Comparison of ENCODE assay signal across 12 cellular contexts in genomic region chr9:71764438-71764837, GRCh38. TPM values are rescaled to one million over a fixed set of nuclear protein-coding genes. Genes with fewer than 3 reads are reported as not detected.
DNase-seq lines count a peak whose midpoint lies in the region; ATAC-seq and TF ChIP-seq lines count a peak whose summit lies in the region.
"Had no signal": no experiment of that assay in that cellular context is flagged by ENCODE, and none has a peak within 500 bp of the region (broad histone marks: within the 10 kb centered on the region; RNA-seq: fewer than 3 reads in every experiment).

No MANE protein-coding gene starts in this region.

- peak overlapping the region; percentile 73 for H3K27ac Mint-ChIP-seq in activated CD4-positive, alpha-beta T cell treated with anti-CD3 and anti-CD28 coated beads, Interleukin-2, amount 10 ng/mL, durations not matched to agents 24 days and 14 days
- H3K27ac Mint-ChIP-seq in activated T-helper 1 cell treated with anti-CD3 and anti-CD28 coated beads, Interleukin-12 subunit alpha, Interleukin-12 subunit beta, Interleukin-2, Interleukin-4 antibody, amounts not matched to agents 30 ng/mL and 10 ng/mL and 1 ng/mL, durations not matched to agents 14 hours and 24 hours and 36 hours, result peak overlapping the region; percentile 45
- peak overlapping the region; percentile 6 for H3K27ac Mint-ChIP-seq in stimulated activated naive B cell treated with anti-CD40 and anti-IgM and Interleukin-4, amounts not matched to agents 10 μg/mL and 1 μg/mL and 100 μg/mL, for 72 hours

- no peaks in the 10 kb centered on the region for H3K27me3 Mint-ChIP-seq in activated CD4-positive, alpha-beta T cell treated with anti-CD3 and anti-CD28 coated beads, Interleukin-2, amount 10 ng/mL, durations not matched to agents 24 days and 14 days
- no peaks in the 10 kb centered on the region for H3K27me3 Mint-ChIP-seq in activated T-helper 1 cell treated with anti-CD3 and anti-CD28 coated beads, Interleukin-12 subunit alpha, Interleukin-12 subunit beta, Interleukin-2, Interleukin-4 antibody, amounts not matched to agents 30 ng/mL and 10 ng/mL and 1 ng/mL, durations not matched to agents 14 hours and 24 hours and 36 hours (ENCODE audit: insufficient read depth)
- no peaks in the 10 kb centered on the region for H3K27me3 Mint-ChIP-seq in stimulated activated naive B cell treated with anti-CD40 and anti-IgM and Interleukin-4, amounts not matched to agents 10 μg/mL and 1 μg/mL and 100 μg/mL, for 72 hours

- H3K9me3 ChIP-seq in left lung (no peaks in the 10 kb centered on the region), mucosa of descending colon (no peaks in the 10 kb centered on the region), BE2C (no peaks in the 10 kb centered on the region)
- H3K9me3 ChIP-seq: uterus had no signal

- intact Hi-C loops in activated CD4-positive, alpha-beta T cell treated with anti-CD3 and anti-CD28 coated beads, Interleukin-2, amount 10 ng/mL, durations not matched to agents 24 days and 14 days (cut with micrococcal nuclease), result loop anchor here (10.0 kb wide), 2 partner anchors 50 to 1390 kb away; partner anchors contain the start of gene ANXA1
- intact Hi-C loops in activated T-helper 1 cell treated with anti-CD3 and anti-CD28 coated beads, Interleukin-12 subunit alpha, Interleukin-12 subunit beta, Interleukin-2, Interleukin-4 antibody, amounts not matched to agents 30 ng/mL and 10 ng/mL and 1 ng/mL, durations not matched to agents 14 hours and 24 hours and 36 hours (cut with micrococcal nuclease), result loop anchor here (10.0 kb wide), 2 partner anchors 320 to 1390 kb away; partner anchors contain the start of gene ANXA1
- intact Hi-C loops in left lung (cut with DNase I) (no loop called here), mucosa of descending colon (cut with DNase I, micrococcal nuclease) (loop anchor here in 1 of 2 donors (10.0 kb wide), 1 partner anchor 160 kb away; no protein-coding TSS in a partner anchor)

- H3K36me3 ChIP-seq in left lung (no peaks in the 10 kb centered on the region), mucosa of descending colon (ENCODE audit: low read depth) (no peaks in the 10 kb centered on the region), BE2C (no peaks in the 10 kb centered on the region)
- H3K36me3 ChIP-seq: cardiac muscle cell, uterus had no signal

- peaks cover 36 to 82% of the 10 kb centered on the region in 2 donors for H3K4me1 ChIP-seq in left lung
- peaks cover 54% of the 10 kb centered on the region for H3K4me1 ChIP-seq in mucosa of descending colon (ENCODE audit: low read depth)
- H3K4me1 ChIP-seq in BE2C, result no peaks in the 10 kb centered on the region; the same call in 1 of the 2 replicates
- H3K4me1 ChIP-seq: uterus had no signal

- peaks cover 17% of the 10 kb centered on the region for H3K36me3 Mint-ChIP-seq in activated CD4-positive, alpha-beta T cell treated with anti-CD3 and anti-CD28 coated beads, Interleukin-2, amount 10 ng/mL, durations not matched to agents 24 days and 14 days (ENCODE audit: low read depth)
- H3K36me3 Mint-ChIP-seq in activated T-helper 1 cell treated with anti-CD3 and anti-CD28 coated beads, Interleukin-12 subunit alpha, Interleukin-12 subunit beta, Interleukin-2, Interleukin-4 antibody, amounts not matched to agents 30 ng/mL and 10 ng/mL and 1 ng/mL, durations not matched to agents 14 hours and 24 hours and 36 hours (ENCODE audit: low read depth), result peaks cover 25% of the 10 kb centered on the region
- peaks cover 0 to 3% of the 10 kb centered on the region in 2 donors for H3K36me3 Mint-ChIP-seq in stimulated activated naive B cell treated with anti-CD40 and anti-IgM and Interleukin-4, amounts not matched to agents 10 μg/mL and 1 μg/mL and 100 μg/mL, for 72 hours

- H3K4me3 ChIP-seq in left lung (peak overlapping the region in 1 of 2 donors; percentile 83), mucosa of descending colon (no peak overlapping the region), BE2C (ENCODE audit: low read depth, low read length) (no peak overlapping the region)
- H3K4me3 ChIP-seq: cardiac muscle cell, uterus had no signal

- H3K4me3 Mint-ChIP-seq in activated CD4-positive, alpha-beta T cell treated with anti-CD3 and anti-CD28 coated beads, Interleukin-2, amount 10 ng/mL, durations not matched to agents 24 days and 14 days, result peak overlapping the region; percentile 73
- H3K4me3 Mint-ChIP-seq in activated T-helper 1 cell treated with anti-CD3 and anti-CD28 coated beads, Interleukin-12 subunit alpha, Interleukin-12 subunit beta, Interleukin-2, Interleukin-4 antibody, amounts not matched to agents 30 ng/mL and 10 ng/mL and 1 ng/mL, durations not matched to agents 14 hours and 24 hours and 36 hours, result peak overlapping the region; percentile 96
- H3K4me3 Mint-ChIP-seq in stimulated activated naive B cell treated with anti-CD40 and anti-IgM and Interleukin-4, amounts not matched to agents 10 μg/mL and 1 μg/mL and 100 μg/mL, for 72 hours, result peak overlapping the region in 1 of 2 donors; percentile 18

- TF ChIP-seq CTCF in left lung (IDR thresholded peaks at IDR 0.05) (no peak), mucosa of descending colon (IDR thresholded peaks at IDR 0.05) (no peak), BE2C (IDR thresholded peaks at IDR 0.05; ENCODE audit: low read depth, low read length) (no peak)

- ATAC-seq in left lung, result no peak
- ATAC-seq in stimulated activated naive B cell treated with anti-CD40 and anti-IgM and Interleukin-4, amounts not matched to agents 10 μg/mL and 1 μg/mL and 100 μg/mL, for 72 hours (replicated peaks), result no peak
- ATAC-seq in mucosa of descending colon, result no peak

- H3K4me1 Mint-ChIP-seq in activated CD4-positive, alpha-beta T cell treated with anti-CD3 and anti-CD28 coated beads, Interleukin-2, amount 10 ng/mL, durations not matched to agents 24 days and 14 days, result peaks cover 54% of the 10 kb centered on the region
- H3K4me1 Mint-ChIP-seq in activated T-helper 1 cell treated with anti-CD3 and anti-CD28 coated beads, Interleukin-12 subunit alpha, Interleukin-12 subunit beta, Interleukin-2, Interleukin-4 antibody, amounts not matched to agents 30 ng/mL and 10 ng/mL and 1 ng/mL, durations not matched to agents 14 hours and 24 hours and 36 hours (ENCODE audit: low read depth), result peaks cover 74% of the 10 kb centered on the region
- peaks cover 43 to 72% of the 10 kb centered on the region in 2 donors for H3K4me1 Mint-ChIP-seq in stimulated activated naive B cell treated with anti-CD40 and anti-IgM and Interleukin-4, amounts not matched to agents 10 μg/mL and 1 μg/mL and 100 μg/mL, for 72 hours

- DNase-seq in activated CD4-positive, alpha-beta T cell treated with anti-CD3 and anti-CD28 coated beads, Interleukin-2, amount 10 ng/mL, durations not matched to agents 24 days and 14 days, result no peak
- no peak for DNase-seq in activated CD4-positive, alpha-beta T cell treated with anti-CD3 and anti-CD28 coated beads for 4 hours
- no peak for DNase-seq in activated T-helper 1 cell treated with anti-CD3 and anti-CD28 coated beads, Interleukin-12 subunit alpha, Interleukin-12 subunit beta, Interleukin-2, Interleukin-4 antibody, amounts not matched to agents 30 ng/mL and 10 ng/mL and 1 ng/mL, durations not matched to agents 14 hours and 24 hours and 36 hours (ENCODE audit: low spot score)
- DNase-seq in left lung, result no peak
- DNase-seq in stimulated activated naive B cell treated with anti-CD40 and anti-IgM and Interleukin-4, amounts not matched to agents 10 μg/mL and 1 μg/mL and 100 μg/mL, for 72 hours, result no peak
- DNase-seq in mucosa of descending colon, result no peak
- no peak for DNase-seq in BE2C
- DNase-seq in HUDEP-2 (lab: John Stamatoyannopoulos, UW; ENCODE audit: unreplicated experiment in 76 of 76), result no peak
- DNase-seq: NCI-H146; stimulated activated CD4-positive, alpha-beta T cell treated with anti-CD3 and anti-CD28 coated beads, Interleukin-4, amount 100 ng/mL, for 24 hours; uterus had no signal

- H3K27me3 ChIP-seq in left lung (peaks cover 0 to 5% of the 10 kb centered on the region in 2 donors), BE2C (peaks cover 27% of the 10 kb centered on the region)
- H3K27me3 ChIP-seq: cardiac muscle cell, uterus had no signal

- peak overlapping the region; percentile 35 to 57 for H3K27ac ChIP-seq in left lung
- H3K27ac ChIP-seq: cardiac muscle cell, uterus had no signal

- no peaks in the 10 kb centered on the region for H3K9me3 Mint-ChIP-seq in activated CD4-positive, alpha-beta T cell treated with anti-CD3 and anti-CD28 coated beads, Interleukin-2, amount 10 ng/mL, durations not matched to agents 24 days and 14 days
- no peaks in the 10 kb centered on the region for H3K9me3 Mint-ChIP-seq in activated T-helper 1 cell treated with anti-CD3 and anti-CD28 coated beads, Interleukin-12 subunit alpha, Interleukin-12 subunit beta, Interleukin-2, Interleukin-4 antibody, amounts not matched to agents 30 ng/mL and 10 ng/mL and 1 ng/mL, durations not matched to agents 14 hours and 24 hours and 36 hours
- no peaks in the 10 kb centered on the region for H3K9me3 Mint-ChIP-seq in stimulated activated naive B cell treated with anti-CD40 and anti-IgM and Interleukin-4, amounts not matched to agents 10 μg/mL and 1 μg/mL and 100 μg/mL, for 72 hours

RNA-seq across cellular contexts. Expression of gene CEMIP2, which starts 3.9 kb away (rescaled TPM):
- total RNA-seq in activated CD4-positive, alpha-beta T cell treated with anti-CD3 and anti-CD28 coated beads, Interleukin-2, amount 10 ng/mL, durations not matched to agents 24 days and 14 days, result 47.7 and 55.1 TPM in 2 replicates
- total RNA-seq in activated T-helper 1 cell treated with anti-CD3 and anti-CD28 coated beads, Interleukin-12 subunit alpha, Interleukin-12 subunit beta, Interleukin-2, Interleukin-4 antibody, amounts not matched to agents 30 ng/mL and 10 ng/mL and 1 ng/mL, durations not matched to agents 14 hours and 24 hours and 36 hours, result 70.0 and 79.1 TPM in 2 replicates
- total RNA-seq in left lung (100 to 1,000 TPM in 1 of 2 donors, 10 to 100 TPM in 1; 93.5 to 111 TPM), mucosa of descending colon (100 to 1,000 TPM in 1 of 3 donors, 10 to 100 TPM in 2; 63.6 to 124 (median 99.3) TPM)
- 1.8 TPM for polyA plus RNA-seq in BE2C (2012; ENCODE audit: insufficient read depth, insufficient read length, low read depth)

Comparison
In these comparisons a context has a peak if more than half of its experiments do, and no peak if none do; other contexts are left out.
1. H3K27ac Mint-ChIP-seq: peak in every context shown above with its lines; median percentile 73 in activated CD4-positive, alpha-beta T cell treated with anti-CD3 and anti-CD28 coated beads, Interleukin-2, amount 10 ng/mL, durations not matched to agents 24 days and 14 days; 45 in activated T-helper 1 cell treated with anti-CD3 and anti-CD28 coated beads, Interleukin-12 subunit alpha, Interleukin-12 subunit beta, Interleukin-2, Interleukin-4 antibody, amounts not matched to agents 30 ng/mL and 10 ng/mL and 1 ng/mL, durations not matched to agents 14 hours and 24 hours and 36 hours; 6 in stimulated activated naive B cell treated with anti-CD40 and anti-IgM and Interleukin-4, amounts not matched to agents 10 μg/mL and 1 μg/mL and 100 μg/mL, for 72 hours.
2. intact Hi-C loops: an anchor here in activated CD4-positive, alpha-beta T cell treated with anti-CD3 and anti-CD28 coated beads, Interleukin-2, amount 10 ng/mL, durations not matched to agents 24 days and 14 days (10.0 kb wide) and activated T-helper 1 cell treated with anti-CD3 and anti-CD28 coated beads, Interleukin-12 subunit alpha, Interleukin-12 subunit beta, Interleukin-2, Interleukin-4 antibody, amounts not matched to agents 30 ng/mL and 10 ng/mL and 1 ng/mL, durations not matched to agents 14 hours and 24 hours and 36 hours (10.0 kb wide); none called in left lung.